ENCODE assay signal across 22 cellular contexts in genomic region chr5:115396698-115397097, GRCh38.
A peak's percentile ranks its signal among the peaks of the same experiment; 100 is the strongest.
DNase-seq lines count a peak whose midpoint lies in the region; ATAC-seq and TF ChIP-seq lines count a peak whose summit lies in the region.
"Had no signal": no experiment of that assay in that cellular context is flagged by ENCODE, and none has a peak within 500 bp of the region (broad histone marks: within the 10 kb centered on the region; RNA-seq: fewer than 3 reads in every experiment).

No MANE protein-coding gene starts in this region.

- no peaks in the 10 kb centered on the region for H3K27me3 ChIP-seq in SK-N-SH (ENCODE audit: insufficient read depth)
- no peaks in the 10 kb centered on the region for H3K27me3 ChIP-seq in smooth muscle cell (ENCODE audit: low read depth)
- H3K27me3 ChIP-seq in BE2C, result no peaks in the 10 kb centered on the region

- no peaks in the 10 kb centered on the region for H3K4me1 Mint-ChIP-seq in effector memory CD8-positive, alpha-beta T cell (ENCODE audit: low read depth in 2 of 2)
- H3K4me1 Mint-ChIP-seq: CD4-positive, CD25-positive, alpha-beta regulatory T cell had no signal

- no peak overlapping the region for H3K4me3 ChIP-seq in SK-N-SH (ENCODE audit: low read depth in 2 of 2, low read length in 1 of 2)
- no peak overlapping the region for H3K4me3 ChIP-seq in astrocyte of the cerebellum (ENCODE audit: low read depth, low read length)
- H3K4me3 ChIP-seq in smooth muscle cell, result no peak overlapping the region
- no peak overlapping the region for H3K4me3 ChIP-seq in BE2C (ENCODE audit: low read depth, low read length)
- H3K4me3 ChIP-seq: GM12878 had no signal

- peak overlapping the region in 1 of 2 experiments; percentile 72; a peak in 2 of 4 replicates for H3K27ac ChIP-seq in SK-N-SH (ENCODE audit: low read depth in 2 of 2, low read length in 1 of 2)
- peak overlapping the region; percentile 24 for H3K27ac ChIP-seq in smooth muscle cell (ENCODE audit: low read depth)
- H3K27ac ChIP-seq: 22Rv1 had no signal

- peak overlapping the region; percentile 29; the same call in 1 of the 2 replicates for H3K4me2 ChIP-seq in SK-N-SH
- peak overlapping the region; percentile 6 for H3K4me2 ChIP-seq in smooth muscle cell

- WGBS in SK-N-SH (ENCODE audit: low lambda C conversion rate), result 21% methylated on average over 1 of the region's 1 CpG
- 3% methylated on average over 1 of the region's 1 CpG for WGBS in smooth muscle cell (ENCODE audit: low lambda C conversion rate)

- CTCF ChIA-PET in SK-N-SH (lab: Yijun Ruan, JAX), result no interaction called here

- TF ChIP-seq EP300 in SK-N-SH (IDR thresholded peaks at IDR 0.05; ENCODE audit: borderline replicate concordance in 1 of 2, low read depth in 1 of 2, low read length in 1 of 2), result no peak

- H3K4me1 ChIP-seq in SK-N-SH (ENCODE audit: control insufficient read depth in 1 of 2, insufficient read depth in 2 of 2, low read depth in 1 of 2, low read length in 1 of 2) (no peaks in the 10 kb centered on the region), smooth muscle cell (ENCODE audit: low read depth) (no peaks in the 10 kb centered on the region), BE2C (no peaks in the 10 kb centered on the region)

- no peak overlapping the region for H3K27ac Mint-ChIP-seq in effector memory CD8-positive, alpha-beta T cell
- H3K27ac Mint-ChIP-seq: CD4-positive, CD25-positive, alpha-beta regulatory T cell had no signal

- no peaks in the 10 kb centered on the region for H4K20me1 ChIP-seq in SK-N-SH (ENCODE audit: insufficient read depth)
- H4K20me1 ChIP-seq in smooth muscle cell (ENCODE audit: low read depth), result no peaks in the 10 kb centered on the region

- in situ Hi-C loops in astrocyte of the cerebellum (cut with HindIII; ENCODE audit: low sequenced_read_pairs), result no loop called here

- no peaks in the 10 kb centered on the region for H3K9me2 ChIP-seq in SK-N-SH

- no peak overlapping the region for H3K9ac ChIP-seq in SK-N-SH
- H3K9ac ChIP-seq in smooth muscle cell (ENCODE audit: low read depth), result no peak overlapping the region

- H3K36me3 Mint-ChIP-seq in effector memory CD8-positive, alpha-beta T cell (ENCODE audit: insufficient read depth), result no peaks in the 10 kb centered on the region
- H3K36me3 Mint-ChIP-seq: CD4-positive, CD25-positive, alpha-beta regulatory T cell had no signal

- POLR2A ChIA-PET in SK-N-SH (lab: Yijun Ruan, JAX), result no interaction called here

- TF ChIP-seq RAD21 in SK-N-SH (IDR thresholded peaks at IDR 0.05; ENCODE audit: low read length), result no peak

- H3K27me3 Mint-ChIP-seq in effector memory CD8-positive, alpha-beta T cell, result no peaks in the 10 kb centered on the region

- H3F3A ChIP-seq in SK-N-SH (replicated peaks; ENCODE audit: insufficient read depth) (peaks cover 24% of the 10 kb centered on the region), smooth muscle cell (ENCODE audit: low read depth) (no peaks in the 10 kb centered on the region)

- H3K9me3 ChIP-seq in SK-N-SH (no peaks in the 10 kb centered on the region), smooth muscle cell (replicated peaks; ENCODE audit: low read depth) (no peaks in the 10 kb centered on the region), BE2C (no peaks in the 10 kb centered on the region)

- no peak; the same call in 2 of the 3 replicates for ATAC-seq in SK-N-SH treated with all-trans-retinoic acid at 6 μM for 48 hours
- no peak for ATAC-seq in effector memory CD8-positive, alpha-beta T cell (replicated peaks)
- ATAC-seq: GM12878, HCT116 had no signal

- H2AFZ ChIP-seq in SK-N-SH (ENCODE audit: low read depth), result no peak overlapping the region
- H2AFZ ChIP-seq in smooth muscle cell (ENCODE audit: low read depth), result no peak overlapping the region

- no peaks in the 10 kb centered on the region for H3K9me3 Mint-ChIP-seq in effector memory CD8-positive, alpha-beta T cell

- no peaks in the 10 kb centered on the region for H3K79me2 ChIP-seq in SK-N-SH (ENCODE audit: insufficient read depth)
- no peaks in the 10 kb centered on the region for H3K79me2 ChIP-seq in smooth muscle cell (ENCODE audit: low read depth)

- TF ChIP-seq CTCF in SK-N-SH (IDR thresholded peaks at IDR 0.05) (no peak), astrocyte of the cerebellum (IDR thresholded peaks at IDR 0.05; ENCODE audit: low read depth, low read length, missing control alignments) (no peak), smooth muscle cell (IDR thresholded peaks at IDR 0.05; ENCODE audit: borderline replicate concordance, insufficient read depth, poor library complexity, severe bottlenecking) (no peak), BE2C (IDR thresholded peaks at IDR 0.05; ENCODE audit: low read depth, low read length) (no peak)

- DNase-seq in SK-N-SH, result no peak
- peak; percentile 58 for DNase-seq in astrocyte of the cerebellum (ENCODE audit: low read depth)
- DNase-seq in fibroblast of peridontal ligament (ENCODE audit: extremely low read depth), result peak; percentile 41
- DNase-seq in smooth muscle cell (lab: John Stamatoyannopoulos, UW; ENCODE audit: unreplicated experiment), result no peak
- no peak for DNase-seq in effector memory CD8-positive, alpha-beta T cell
- DNase-seq in C1 segment of cervical spinal cord (lab: John Stamatoyannopoulos, UW), result no peak
- no peak for DNase-seq in BE2C
- DNase-seq: ACHN; CD4-positive, CD25-positive, alpha-beta regulatory T cell; GDM1; Karpas-422; NCI-H1105; NCI-H1436 treated with DMSO at 0.1 percent for 48 hours; NCI-H187 treated with DMSO at 0.1 percent for 48 hours; NCI-H2107; NCI-H446; NCI-H524 treated with DMSO at 0.1 percent for 48 hours; NCI-H774 had no signal

- no peaks in the 10 kb centered on the region for H3K36me3 ChIP-seq in SK-N-SH (replicated peaks in 1 of 2; ENCODE audit: control insufficient read depth in 1 of 2, insufficient read depth in 2 of 2, low read length in 1 of 2)
- H3K36me3 ChIP-seq in smooth muscle cell (ENCODE audit: low read depth), result no peaks in the 10 kb centered on the region
- H3K36me3 ChIP-seq in BE2C, result no peaks in the 10 kb centered on the region

- H3K4me3 Mint-ChIP-seq in effector memory CD8-positive, alpha-beta T cell, result no peak overlapping the region
- H3K4me3 Mint-ChIP-seq: CD4-positive, CD25-positive, alpha-beta regulatory T cell had no signal

TF ChIP-seq in SK-N-SH, 30 proteins besides CTCF, POLR2A, EP300 and RAD21:
- TF ChIP-seq FOSL2 (IDR thresholded peaks at IDR 0.05; ENCODE audit: borderline replicate concordance, low read depth), result no peak
- TF ChIP-seq PBX3 (IDR thresholded peaks at IDR 0.05), result peak; percentile 2; the same call in 1 of the 2 replicates

TF ChIP-seq in SK-N-SH treated with all-trans-retinoic acid at 6 μM for 48 hours, 23 proteins besides CTCF, POLR2A, EP300 and RAD21 (continues in another document):
- no peak for TF ChIP-seq ZNF8 (CRISPR knock-in tag; IDR thresholded peaks at IDR 0.05)
- no peak for TF ChIP-seq TOX (CRISPR knock-in tag; IDR thresholded peaks at IDR 0.05; ENCODE audit: borderline replicate concordance)
- TF ChIP-seq POU6F1 (CRISPR knock-in tag; IDR thresholded peaks at IDR 0.05; ENCODE audit: borderline replicate concordance, low read depth), result no peak
- no peak for TF ChIP-seq TCF4 (CRISPR knock-in tag; IDR thresholded peaks at IDR 0.05; ENCODE audit: borderline replicate concordance)
- no peak for TF ChIP-seq PATZ1 (CRISPR knock-in tag; IDR thresholded peaks at IDR 0.05; ENCODE audit: borderline replicate concordance)
- no peak for TF ChIP-seq GLIS3 (CRISPR knock-in tag; IDR thresholded peaks at IDR 0.05)
- TF ChIP-seq ISL1 (CRISPR knock-in tag; IDR thresholded peaks at IDR 0.05), result no peak

Comparison
In these comparisons a context has a peak if more than half of its experiments do, and no peak if none do; other contexts are left out.
1. DNase-seq: peak in astrocyte of the cerebellum (single experiment) and fibroblast of peridontal ligament (single experiment); none in SK-N-SH (single experiment), smooth muscle cell (single experiment), effector memory CD8-positive, alpha-beta T cell (0 of 3), C1 segment of cervical spinal cord (0 of 14) and BE2C (single experiment).